21 cellular contexts compared by ENCODE assay signal in the genomic region with DNA sequence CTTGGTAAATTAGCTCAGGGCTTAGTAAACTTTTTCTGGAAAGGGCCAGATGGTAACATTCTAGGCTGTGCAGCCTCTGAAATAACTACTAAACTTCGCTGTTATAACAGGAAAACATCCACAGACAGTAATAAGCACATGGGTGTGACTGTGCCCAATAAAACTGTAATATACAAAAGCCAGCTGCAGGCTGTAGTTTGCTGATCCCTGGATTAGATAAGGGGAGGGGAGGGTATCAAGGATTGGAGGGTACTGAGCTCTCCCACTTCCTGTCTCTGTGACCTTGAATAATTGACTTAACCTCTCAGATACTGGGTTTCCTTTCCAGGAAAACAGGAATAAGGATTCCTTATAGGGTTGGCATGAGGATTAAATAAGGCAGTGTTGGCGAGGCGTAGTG.
"Had no signal": no experiment of that assay in that cellular context is flagged by ENCODE, and none has a peak within 500 bp of the region (broad histone marks: within the 10 kb centered on the region; RNA-seq: fewer than 3 reads in every experiment).

No MANE protein-coding gene starts in this region.

- H3K27ac Mint-ChIP-seq: activated CD8-positive, alpha-beta T cell treated with anti-CD3 and anti-CD28 coated beads, Interleukin-2, amount 10 ng/mL, durations not matched to agents 7 days and 5 days; activated naive CD4-positive, alpha-beta T cell treated with anti-CD3 and anti-CD28 coated beads, Interleukin-2, amount 50 U/mL, for 72 hours; activated T-helper 1 cell treated with anti-CD3 and anti-CD28 coated beads, Interleukin-12 subunit alpha, Interleukin-12 subunit beta, Interleukin-2, Interleukin-4 antibody, amounts not matched to agents 30 ng/mL and 10 ng/mL and 1 ng/mL, durations not matched to agents 14 hours and 24 hours and 36 hours; brain; natural killer cell treated with Interleukin-12 subunit alpha and Interleukin-12 subunit beta and Interleukin-15 and Interleukin-18, amount 100 ng/mL, for 72 hours; stimulated activated naive CD8-positive, alpha-beta T cell treated with anti-CD3 and anti-CD28 coated beads, Interleukin-15, Interleukin-2, amounts not matched to agents 100 ng/mL and 50 ng/mL, for 24 hours had no signal

- H3K36me3 Mint-ChIP-seq: activated naive CD4-positive, alpha-beta T cell treated with anti-CD3 and anti-CD28 coated beads, Interleukin-2, amount 50 U/mL, for 72 hours; brain; natural killer cell treated with Interleukin-12 subunit alpha and Interleukin-12 subunit beta and Interleukin-15 and Interleukin-18, amount 100 ng/mL, for 72 hours had no signal

- ATAC-seq: activated CD8-positive, alpha-beta T cell treated with anti-CD3 and anti-CD28 coated beads, Interleukin-2, amount 10 ng/mL, durations not matched to agents 7 days and 5 days; activated naive CD4-positive, alpha-beta T cell treated with anti-CD3 and anti-CD28 coated beads, Interleukin-2, amount 50 U/mL, for 72 hours; esophagus mucosa; gastrocnemius medialis; natural killer cell treated with Interleukin-12 subunit alpha and Interleukin-12 subunit beta and Interleukin-15 and Interleukin-18, amount 100 ng/mL, for 72 hours; upper lobe of right lung had no signal

- H3K4me3 Mint-ChIP-seq: activated CD8-positive, alpha-beta T cell treated with anti-CD3 and anti-CD28 coated beads, Interleukin-2, amount 10 ng/mL, durations not matched to agents 7 days and 5 days; activated T-helper 1 cell treated with anti-CD3 and anti-CD28 coated beads, Interleukin-12 subunit alpha, Interleukin-12 subunit beta, Interleukin-2, Interleukin-4 antibody, amounts not matched to agents 30 ng/mL and 10 ng/mL and 1 ng/mL, durations not matched to agents 14 hours and 24 hours and 36 hours; brain; natural killer cell treated with Interleukin-12 subunit alpha and Interleukin-12 subunit beta and Interleukin-15 and Interleukin-18, amount 100 ng/mL, for 72 hours; stimulated activated naive CD8-positive, alpha-beta T cell treated with anti-CD3 and anti-CD28 coated beads, Interleukin-15, Interleukin-2, amounts not matched to agents 100 ng/mL and 50 ng/mL, for 24 hours had no signal

- DNase-seq: activated CD4-positive, alpha-beta T cell treated with anti-CD3 and anti-CD28 coated beads for 1 hour; activated CD4-positive, alpha-beta T cell treated with anti-CD3 and anti-CD28 coated beads, Interleukin-2, amount 50 U/mL, for 1 hour; activated CD8-positive, alpha-beta T cell treated with anti-CD3 and anti-CD28 coated beads, Interleukin-2, amount 10 ng/mL, durations not matched to agents 7 days and 5 days; activated gamma-delta T cell treated with Interleukin-2 at 50 U/mL for 16 hours; aorta; effector memory CD4-positive, alpha-beta T cell; gastrocnemius medialis; hypothalamus; midbrain; stimulated activated CD4-positive, alpha-beta T cell treated with anti-CD3 and anti-CD28 coated beads, Interleukin-12 subunit alpha, Interleukin-12 subunit beta, amount 100 ng/mL, for 4 hours; stimulated activated CD4-positive, alpha-beta T cell treated with anti-CD3 and anti-CD28 coated beads, Interleukin-4, amount 100 ng/mL, for 4 hours; substantia nigra; thyroid gland; upper lobe of right lung; WERI-Rb-1 had no signal

- H3K9me3 Mint-ChIP-seq: activated naive CD4-positive, alpha-beta T cell treated with anti-CD3 and anti-CD28 coated beads, Interleukin-2, amount 50 U/mL, for 72 hours; activated T-helper 1 cell treated with anti-CD3 and anti-CD28 coated beads, Interleukin-12 subunit alpha, Interleukin-12 subunit beta, Interleukin-2, Interleukin-4 antibody, amounts not matched to agents 30 ng/mL and 10 ng/mL and 1 ng/mL, durations not matched to agents 14 hours and 24 hours and 36 hours; brain; natural killer cell treated with Interleukin-12 subunit alpha and Interleukin-12 subunit beta and Interleukin-15 and Interleukin-18, amount 100 ng/mL, for 72 hours; stimulated activated naive CD8-positive, alpha-beta T cell treated with anti-CD3 and anti-CD28 coated beads, Interleukin-15, Interleukin-2, amounts not matched to agents 100 ng/mL and 50 ng/mL, for 24 hours had no signal
